8 cellular contexts compared by ENCODE assay signal in genomic region chr12:50084775-50085614, GRCh38. TPM values are rescaled to one million over a fixed set of nuclear protein-coding genes. Genes with fewer than 3 reads are reported as not detected.
DNase-seq lines count a peak whose midpoint lies in the region; ATAC-seq, FAIRE-seq and TF ChIP-seq lines count a peak whose summit lies in the region.

SMARCD1 (plus strand) TSS chr12:50085342; CDS start chr12:50085370, 28 bp downstream.

- no peaks in the 10 kb centered on the region for H3K9me3 ChIP-seq in mucosa of rectum (ENCODE audit: control insufficient read depth in 2 of 2, low read length in 2 of 2)

- FAIRE-seq in D721Med (lab: Jason Lieb, UNC) = no peak

- peaks cover 20 to 25% of the 10 kb centered on the region in 2 donors for H3K4me1 ChIP-seq in mucosa of rectum (ENCODE audit: control insufficient read depth in 2 of 2, insufficient read depth in 2 of 2, low read length in 2 of 2)

- H3K4me3 ChIP-seq in epithelial cell of proximal tubule (ENCODE audit: low read depth, low read length) = peak within 1 kb of the TSS; percentile 83
- peak within 1 kb of the TSS; percentile 65 to 97 for H3K4me3 ChIP-seq in mucosa of rectum (ENCODE audit: low read length in 2 of 2)

- H3K9ac ChIP-seq in mucosa of rectum (ENCODE audit: low read depth in 1 of 2, low read length in 2 of 2) = peak within 1 kb of the TSS; percentile 68 to 95

- H3K27ac ChIP-seq in mucosa of rectum (ENCODE audit: low read depth in 2 of 2, low read length in 2 of 2) = peak within 1 kb of the TSS; percentile 78 to 86

- no peaks in the 10 kb centered on the region for H3K27me3 ChIP-seq in mucosa of rectum (ENCODE audit: control insufficient read depth in 2 of 2, insufficient read depth in 2 of 2, low read length in 2 of 2)

- peaks cover 20 to 28% of the 10 kb centered on the region in 2 donors for H3K36me3 ChIP-seq in mucosa of rectum (ENCODE audit: control insufficient read depth in 2 of 2, insufficient read depth in 2 of 2, low read length in 2 of 2)

- peak; percentile 80 for ATAC-seq in GM21447 (IDR thresholded peaks at IDR 0.05; ENCODE audit: unreplicated experiment)

- TF ChIP-seq CTCF in D721Med (IDR thresholded peaks at IDR 0.05; ENCODE audit: insufficient read depth, missing control alignments) = peak; percentile 75
- peak; percentile 51 for TF ChIP-seq CTCF in epithelial cell of proximal tubule (conservative IDR thresholded peaks at IDR 0.05; ENCODE audit: low read depth, low read length)

- DNase-seq in D721Med (ENCODE audit: insufficient read length, low spot score) (peak; percentile 86), HuH-7.5 (ENCODE audit: low spot score) (peak; percentile 96), OCI-M1 (lab: John Stamatoyannopoulos, UW) (peak; percentile 96), activated T-cell treated with anti-CD3 and anti-CD28 coated beads for 4 hours (peak; percentile 72), epithelial cell of proximal tubule (ENCODE audit: low read depth) (peak; percentile 57)
- peak; percentile 89 for DNase-seq in stimulated activated CD8-positive, alpha-beta memory T cell treated with anti-CD3 and anti-CD28 coated beads, Interleukin-4, amount 100 ng/mL, for 48 hours

RNA-seq across cellular contexts. Expression of gene SMARCD1, which starts in this region (rescaled TPM):
- 77.3 and 111 TPM in 2 replicates for total RNA-seq in epithelial cell of proximal tubule

Comparison
In these comparisons a context has a peak if more than half of its experiments do, and no peak if none do; other contexts are left out.
1. Peak in every context shown above with its lines: DNase-seq, ATAC-seq, H3K4me3 ChIP-seq and H3K27ac ChIP-seq.